In the genomic region with DNA sequence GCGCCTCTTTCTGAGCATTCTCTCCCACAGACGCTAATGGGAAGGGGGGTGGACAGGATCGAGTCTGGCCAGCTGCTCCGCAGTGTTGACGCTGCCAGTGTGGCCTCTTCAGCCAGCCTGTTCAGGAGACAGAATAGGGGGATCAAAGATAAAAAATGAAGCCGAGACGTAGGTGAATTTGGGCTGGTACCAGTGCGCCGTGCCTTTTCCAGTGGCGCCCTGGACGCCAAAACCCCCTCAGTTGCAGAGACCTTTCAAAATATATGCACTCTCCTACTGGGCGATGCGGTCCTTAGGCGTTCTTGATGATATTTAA, we compare ENCODE assay signal across 8 cellular contexts. TPM values are rescaled to one million over a fixed set of nuclear protein-coding genes. Genes with fewer than 3 reads are reported as not detected.
DNase-seq lines count a peak whose midpoint lies in the region; ATAC-seq, FAIRE-seq and TF ChIP-seq lines count a peak whose summit lies in the region.

No MANE protein-coding gene starts in this region.

- H3K27me3 Mint-ChIP-seq in CD4-positive, alpha-beta T cell, result no peaks in the 10 kb centered on the region
- peaks cover 2% of the 10 kb centered on the region for H3K27me3 Mint-ChIP-seq in activated naive CD8-positive, alpha-beta T cell treated with anti-CD3 and anti-CD28 coated beads, Interleukin-2, amount 50 U/mL, for 24 hours

- FAIRE-seq in kidney (lab: Jason Lieb, UNC), result no peak
- no peak for FAIRE-seq in GM19239 (lab: Jason Lieb, UNC)

- peak overlapping the region; percentile 94 for H3K27ac Mint-ChIP-seq in CD4-positive, alpha-beta T cell
- peak overlapping the region; percentile 95 for H3K27ac Mint-ChIP-seq in activated naive CD8-positive, alpha-beta T cell treated with anti-CD3 and anti-CD28 coated beads, Interleukin-2, amount 50 U/mL, for 24 hours

- peak overlapping the region; percentile 93 for H3K27ac ChIP-seq in CD4-positive, alpha-beta T cell (ENCODE audit: low read depth, low read length)
- peak overlapping the region; percentile 85 for H3K27ac ChIP-seq in HL-60 (replicated peaks)
- peak overlapping the region; percentile 91 to 97 for H3K27ac ChIP-seq in kidney (ENCODE audit: low read depth in 2 of 2, low read length in 2 of 2)
- peak overlapping the region; percentile 19 to 96 for H3K27ac ChIP-seq in thoracic aorta

- POLR2A ChIA-PET in CD4-positive, alpha-beta T cell (lab: Charles Lee), result no interaction called here

- intact Hi-C loops in CD4-positive, alpha-beta T cell (cut with DNase I, micrococcal nuclease), result loop anchor here (2.0 to 5.0 kb wide), 6 partner anchors 82 to 488 kb away; a partner anchor contains a TSS
- intact Hi-C loops in kidney (cut with DNase I), result no loop called here

- H3K9me3 ChIP-seq in CD4-positive, alpha-beta T cell (ENCODE audit: control insufficient read depth, low read length), result no peaks in the 10 kb centered on the region
- H3K9me3 ChIP-seq in kidney (ENCODE audit: control insufficient read depth in 1 of 2, low read length in 2 of 2) (no peaks in the 10 kb centered on the region), thoracic aorta (no peaks in the 10 kb centered on the region)

- CTCF ChIA-PET in CD4-positive, alpha-beta T cell (lab: Charles Lee), result interaction anchor here (1.0 kb wide), 1 partner anchor 64 kb away, joined by 4 read pairs; no protein-coding TSS in a partner anchor

- no peak for DNase-seq in CD4-positive, alpha-beta T cell
- DNase-seq in HL-60 (ENCODE audit: low read depth in 1 of 2, low spot score in 1 of 2) (peak in 1 of 2 experiments; percentile 12), kidney (no peak), thoracic aorta (ENCODE audit: low spot score) (no peak), GM19239 (ENCODE audit: insufficient read length, low spot score) (no peak), KBM-7 (no peak)
- peak; percentile 30 for DNase-seq in activated naive CD8-positive, alpha-beta T cell treated with anti-CD3 and anti-CD28 coated beads, Interleukin-2, amount 50 U/mL, for 24 hours

- H3K9me3 Mint-ChIP-seq in CD4-positive, alpha-beta T cell, result peaks cover 2% of the 10 kb centered on the region
- H3K9me3 Mint-ChIP-seq in activated naive CD8-positive, alpha-beta T cell treated with anti-CD3 and anti-CD28 coated beads, Interleukin-2, amount 50 U/mL, for 24 hours, result no peaks in the 10 kb centered on the region

- H3K9ac ChIP-seq in kidney (ENCODE audit: low read length in 2 of 2), result peak overlapping the region; percentile 78 to 93

- peak overlapping the region; percentile 72 for H3K4me3 ChIP-seq in HL-60 (replicated peaks; ENCODE audit: insufficient read depth, low read length)
- peak overlapping the region; percentile 83 to 92 for H3K4me3 ChIP-seq in kidney (ENCODE audit: low read length in 2 of 2)
- H3K4me3 ChIP-seq in thoracic aorta, result peak overlapping the region; percentile 89

- H3K4me3 Mint-ChIP-seq in CD4-positive, alpha-beta T cell, result peak overlapping the region; percentile 98
- H3K4me3 Mint-ChIP-seq in activated naive CD8-positive, alpha-beta T cell treated with anti-CD3 and anti-CD28 coated beads, Interleukin-2, amount 50 U/mL, for 24 hours, result peak overlapping the region; percentile 99

- TF ChIP-seq CTCF in CD4-positive, alpha-beta T cell (IDR thresholded peaks at IDR 0.05), result no peak
- TF ChIP-seq CTCF in HL-60 (IDR thresholded peaks at IDR 0.05; ENCODE audit: insufficient read depth, low read length) (no peak), kidney (IDR thresholded peaks at IDR 0.05; ENCODE audit: borderline replicate concordance, extremely low read depth, insufficient read depth) (no peak), thoracic aorta (IDR thresholded peaks at IDR 0.05) (no peak)

- H3K4me1 ChIP-seq in kidney (ENCODE audit: control insufficient read depth in 1 of 2, insufficient read depth in 1 of 2, low read depth in 1 of 2, low read length in 2 of 2), result peaks cover 0 to 14% of the 10 kb centered on the region in 2 donors
- peaks cover 12 to 30% of the 10 kb centered on the region in 2 donors for H3K4me1 ChIP-seq in thoracic aorta (ENCODE audit: control insufficient read depth in 1 of 2, low read depth in 2 of 2)

- in situ Hi-C loops in KBM-7 (cut with MboI; ENCODE audit: low pct_unique_long_range_greater_than_20kb, low sequenced_read_pairs), result no loop called here

- peaks cover 39% of the 10 kb centered on the region for H3K36me3 Mint-ChIP-seq in CD4-positive, alpha-beta T cell (ENCODE audit: low read depth)
- peaks cover 18% of the 10 kb centered on the region for H3K36me3 Mint-ChIP-seq in activated naive CD8-positive, alpha-beta T cell treated with anti-CD3 and anti-CD28 coated beads, Interleukin-2, amount 50 U/mL, for 24 hours (ENCODE audit: low read depth)

- no peaks in the 10 kb centered on the region for H3K36me3 ChIP-seq in kidney (ENCODE audit: control insufficient read depth in 1 of 2, insufficient read depth in 2 of 2, low read length in 2 of 2)
- no peaks in the 10 kb centered on the region for H3K36me3 ChIP-seq in thoracic aorta

- peaks cover 66% of the 10 kb centered on the region for H3K4me1 Mint-ChIP-seq in CD4-positive, alpha-beta T cell (ENCODE audit: low read depth)
- peaks cover 57% of the 10 kb centered on the region for H3K4me1 Mint-ChIP-seq in activated naive CD8-positive, alpha-beta T cell treated with anti-CD3 and anti-CD28 coated beads, Interleukin-2, amount 50 U/mL, for 24 hours

- H3K27me3 ChIP-seq in CD4-positive, alpha-beta T cell (ENCODE audit: control insufficient read depth, insufficient read depth, low read length), result no peaks in the 10 kb centered on the region
- H3K27me3 ChIP-seq in HL-60 (ENCODE audit: insufficient read depth, poor library complexity, severe bottlenecking), result no peaks in the 10 kb centered on the region
- no peaks in the 10 kb centered on the region for H3K27me3 ChIP-seq in thoracic aorta (replicated peaks; ENCODE audit: insufficient read depth)

- ATAC-seq in CD4-positive, alpha-beta T cell (ENCODE audit: poor library complexity), result no peak
- no peak for ATAC-seq in activated naive CD8-positive, alpha-beta T cell treated with anti-CD3 and anti-CD28 coated beads, Interleukin-2, amount 50 U/mL, for 24 hours
- no peak for ATAC-seq in thoracic aorta (ENCODE audit: insufficient number of reproducible peaks, low FRiP score, low read depth)
- ATAC-seq in HG03039 (IDR thresholded peaks at IDR 0.05; ENCODE audit: unreplicated experiment), result no peak

RNA-seq across cellular contexts. Expression of a gene that starts 1.1 kb away (rescaled TPM):
- 100 to 1,000 TPM; 141 to 142 TPM for total RNA-seq in CD4-positive, alpha-beta T cell
- total RNA-seq in kidney (102 TPM), thoracic aorta (100 to 1,000 TPM in 1 of 2 donors, 10 to 100 TPM in 1; 85.2 to 115 TPM)
- 22.3 TPM for polyA plus RNA-seq in kidney (ENCODE audit: insufficient read depth, low read depth, low replicate concordance)

RNA-seq across cellular contexts. Expression of a gene that starts 1.3 kb away (rescaled TPM):
- total RNA-seq in CD4-positive, alpha-beta T cell, result 10 to 100 TPM; 11.1 to 14.8 TPM
- total RNA-seq in kidney, result 23.7 TPM
- 49.2 TPM for polyA plus RNA-seq in kidney (ENCODE audit: insufficient read depth, low read depth, low replicate concordance)
- total RNA-seq in thoracic aorta, result 10 to 100 TPM in 1 of 2 donors, 1 to 10 TPM in 1; 7.6 to 13.4 TPM
